In genomic region chr20:1108437-1108920, GRCh38 we compare ENCODE assay signal across 1 cellular context.
TF ChIP-seq lines count a peak whose summit lies in the region.

No MANE protein-coding gene starts in this region.

TF ChIP-seq in H1, 55 proteins besides CTCF, POLR2A, EP300 and RAD21 (continued from another document):
- TF ChIP-seq, protein P1, sequence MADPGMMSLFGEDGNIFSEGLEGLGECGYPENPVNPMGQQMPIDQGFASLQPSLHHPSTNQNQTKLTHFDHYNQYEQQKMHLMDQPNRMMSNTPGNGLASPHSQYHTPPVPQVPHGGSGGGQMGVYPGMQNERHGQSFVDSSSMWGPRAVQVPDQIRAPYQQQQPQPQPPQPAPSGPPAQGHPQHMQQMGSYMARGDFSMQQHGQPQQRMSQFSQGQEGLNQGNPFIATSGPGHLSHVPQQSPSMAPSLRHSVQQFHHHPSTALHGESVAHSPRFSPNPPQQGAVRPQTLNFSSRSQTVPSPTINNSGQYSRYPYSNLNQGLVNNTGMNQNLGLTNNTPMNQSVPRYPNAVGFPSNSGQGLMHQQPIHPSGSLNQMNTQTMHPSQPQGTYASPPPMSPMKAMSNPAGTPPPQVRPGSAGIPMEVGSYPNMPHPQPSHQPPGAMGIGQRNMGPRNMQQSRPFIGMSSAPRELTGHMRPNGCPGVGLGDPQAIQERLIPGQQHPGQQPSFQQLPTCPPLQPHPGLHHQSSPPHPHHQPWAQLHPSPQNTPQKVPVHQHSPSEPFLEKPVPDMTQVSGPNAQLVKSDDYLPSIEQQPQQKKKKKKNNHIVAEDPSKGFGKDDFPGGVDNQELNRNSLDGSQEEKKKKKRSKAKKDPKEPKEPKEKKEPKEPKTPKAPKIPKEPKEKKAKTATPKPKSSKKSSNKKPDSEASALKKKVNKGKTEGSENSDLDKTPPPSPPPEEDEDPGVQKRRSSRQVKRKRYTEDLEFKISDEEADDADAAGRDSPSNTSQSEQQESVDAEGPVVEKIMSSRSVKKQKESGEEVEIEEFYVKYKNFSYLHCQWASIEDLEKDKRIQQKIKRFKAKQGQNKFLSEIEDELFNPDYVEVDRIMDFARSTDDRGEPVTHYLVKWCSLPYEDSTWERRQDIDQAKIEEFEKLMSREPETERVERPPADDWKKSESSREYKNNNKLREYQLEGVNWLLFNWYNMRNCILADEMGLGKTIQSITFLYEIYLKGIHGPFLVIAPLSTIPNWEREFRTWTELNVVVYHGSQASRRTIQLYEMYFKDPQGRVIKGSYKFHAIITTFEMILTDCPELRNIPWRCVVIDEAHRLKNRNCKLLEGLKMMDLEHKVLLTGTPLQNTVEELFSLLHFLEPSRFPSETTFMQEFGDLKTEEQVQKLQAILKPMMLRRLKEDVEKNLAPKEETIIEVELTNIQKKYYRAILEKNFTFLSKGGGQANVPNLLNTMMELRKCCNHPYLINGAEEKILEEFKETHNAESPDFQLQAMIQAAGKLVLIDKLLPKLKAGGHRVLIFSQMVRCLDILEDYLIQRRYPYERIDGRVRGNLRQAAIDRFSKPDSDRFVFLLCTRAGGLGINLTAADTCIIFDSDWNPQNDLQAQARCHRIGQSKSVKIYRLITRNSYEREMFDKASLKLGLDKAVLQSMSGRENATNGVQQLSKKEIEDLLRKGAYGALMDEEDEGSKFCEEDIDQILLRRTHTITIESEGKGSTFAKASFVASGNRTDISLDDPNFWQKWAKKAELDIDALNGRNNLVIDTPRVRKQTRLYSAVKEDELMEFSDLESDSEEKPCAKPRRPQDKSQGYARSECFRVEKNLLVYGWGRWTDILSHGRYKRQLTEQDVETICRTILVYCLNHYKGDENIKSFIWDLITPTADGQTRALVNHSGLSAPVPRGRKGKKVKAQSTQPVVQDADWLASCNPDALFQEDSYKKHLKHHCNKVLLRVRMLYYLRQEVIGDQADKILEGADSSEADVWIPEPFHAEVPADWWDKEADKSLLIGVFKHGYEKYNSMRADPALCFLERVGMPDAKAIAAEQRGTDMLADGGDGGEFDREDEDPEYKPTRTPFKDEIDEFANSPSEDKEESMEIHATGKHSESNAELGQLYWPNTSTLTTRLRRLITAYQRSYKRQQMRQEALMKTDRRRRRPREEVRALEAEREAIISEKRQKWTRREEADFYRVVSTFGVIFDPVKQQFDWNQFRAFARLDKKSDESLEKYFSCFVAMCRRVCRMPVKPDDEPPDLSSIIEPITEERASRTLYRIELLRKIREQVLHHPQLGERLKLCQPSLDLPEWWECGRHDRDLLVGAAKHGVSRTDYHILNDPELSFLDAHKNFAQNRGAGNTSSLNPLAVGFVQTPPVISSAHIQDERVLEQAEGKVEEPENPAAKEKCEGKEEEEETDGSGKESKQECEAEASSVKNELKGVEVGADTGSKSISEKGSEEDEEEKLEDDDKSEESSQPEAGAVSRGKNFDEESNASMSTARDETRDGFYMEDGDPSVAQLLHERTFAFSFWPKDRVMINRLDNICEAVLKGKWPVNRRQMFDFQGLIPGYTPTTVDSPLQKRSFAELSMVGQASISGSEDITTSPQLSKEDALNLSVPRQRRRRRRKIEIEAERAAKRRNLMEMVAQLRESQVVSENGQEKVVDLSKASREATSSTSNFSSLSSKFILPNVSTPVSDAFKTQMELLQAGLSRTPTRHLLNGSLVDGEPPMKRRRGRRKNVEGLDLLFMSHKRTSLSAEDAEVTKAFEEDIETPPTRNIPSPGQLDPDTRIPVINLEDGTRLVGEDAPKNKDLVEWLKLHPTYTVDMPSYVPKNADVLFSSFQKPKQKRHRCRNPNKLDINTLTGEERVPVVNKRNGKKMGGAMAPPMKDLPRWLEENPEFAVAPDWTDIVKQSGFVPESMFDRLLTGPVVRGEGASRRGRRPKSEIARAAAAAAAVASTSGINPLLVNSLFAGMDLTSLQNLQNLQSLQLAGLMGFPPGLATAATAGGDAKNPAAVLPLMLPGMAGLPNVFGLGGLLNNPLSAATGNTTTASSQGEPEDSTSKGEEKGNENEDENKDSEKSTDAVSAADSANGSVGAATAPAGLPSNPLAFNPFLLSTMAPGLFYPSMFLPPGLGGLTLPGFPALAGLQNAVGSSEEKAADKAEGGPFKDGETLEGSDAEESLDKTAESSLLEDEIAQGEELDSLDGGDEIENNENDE (IDR thresholded peaks at IDR 0.05; ENCODE audit: insufficient replicate concordance, low read length), result no peak
- TF ChIP-seq YY1 (IDR thresholded peaks at IDR 0.05; ENCODE audit: low read depth, low read length) (no peak), EZH2 (IDR thresholded peaks at IDR 0.05; ENCODE audit: low read depth, low read length, severe bottlenecking) (no peak), RNF2 (IDR thresholded peaks at IDR 0.05; ENCODE audit: borderline replicate concordance, low read depth, low read length, missing control alignments, poor library complexity, severe bottlenecking) (no peak), POU5F1 (IDR thresholded peaks at IDR 0.05; ENCODE audit: low read depth, low read length) (no peak)
